In the genomic region with DNA sequence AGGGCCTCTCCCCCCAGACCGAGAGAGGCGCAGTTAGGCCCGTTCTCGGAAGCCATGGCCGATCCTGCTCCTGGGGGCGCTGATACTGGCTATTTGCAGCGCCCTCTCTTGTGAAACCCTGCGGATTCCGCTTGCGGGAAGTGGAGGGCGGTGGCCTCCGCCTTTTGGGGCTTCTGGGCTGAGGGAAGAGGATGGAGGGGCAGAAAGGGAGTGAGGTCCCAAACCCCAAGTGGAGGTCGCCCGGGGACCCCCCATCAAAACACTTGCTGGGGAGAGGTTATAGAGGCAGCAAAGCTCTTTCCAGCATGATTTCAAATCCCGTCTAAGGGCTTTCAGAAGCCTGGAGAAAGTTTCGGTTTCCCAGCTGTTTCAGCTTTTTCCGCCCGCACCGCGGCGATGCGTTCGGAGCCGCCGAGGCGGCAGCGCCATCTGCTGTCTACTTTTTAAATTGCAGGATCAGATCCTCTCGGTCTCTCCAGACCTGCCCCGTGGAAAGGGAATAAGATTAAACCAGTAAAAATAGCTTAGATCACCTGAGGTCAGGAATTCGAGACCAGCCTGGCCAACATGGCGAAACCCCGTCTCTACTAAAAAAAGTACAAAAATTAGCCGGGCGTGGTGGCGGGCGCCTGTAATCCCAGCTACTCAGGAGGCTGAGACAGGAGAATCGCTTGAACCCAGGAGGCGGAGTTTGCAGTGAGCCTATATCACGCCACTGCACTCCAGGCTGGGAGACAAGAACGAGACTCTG, we compare ENCODE assay signal across 8 cellular contexts. TPM values are rescaled to one million over a fixed set of nuclear protein-coding genes. Genes with fewer than 3 reads are reported as not detected.
DNase-seq lines count a peak whose midpoint lies in the region; ATAC-seq and TF ChIP-seq lines count a peak whose summit lies in the region.

No MANE protein-coding gene starts in this region.

- H3K36me3 Mint-ChIP-seq in activated naive CD4-positive, alpha-beta T cell treated with anti-CD3 and anti-CD28 coated beads, Interleukin-2, amount 50 U/mL, for 72 hours: peaks cover 0 to 4% of the 10 kb centered on the region in 2 donors
- H3K36me3 Mint-ChIP-seq in glutamatergic neuron (ENCODE audit: unreplicated experiment): peaks cover 6% of the 10 kb centered on the region

- H4K20me1 ChIP-seq in IMR-90 (ENCODE audit: insufficient read depth, low read length): no peaks in the 10 kb centered on the region

- TF ChIP-seq POLR2A in IMR-90 (IDR thresholded peaks at IDR 0.05; ENCODE audit: low read depth, low read length): no peak

- H2BK120ac ChIP-seq in IMR-90 (ENCODE audit: low read depth, low read length): no peak overlapping the region

- no peak overlapping the region for H3K18ac ChIP-seq in IMR-90 (ENCODE audit: low read depth, low read length)

- H2BK20ac ChIP-seq in IMR-90 (ENCODE audit: low read depth, low read length): no peak overlapping the region

- H3K36me3 ChIP-seq in GM06990 (ENCODE audit: control insufficient read depth, insufficient read depth, low read length): peaks cover 3% of the 10 kb centered on the region
- H3K36me3 ChIP-seq in IMR-90 (ENCODE audit: control insufficient read depth, insufficient read depth, low read length): no peaks in the 10 kb centered on the region
- no peaks in the 10 kb centered on the region for H3K36me3 ChIP-seq in SK-N-MC (ENCODE audit: insufficient read depth, low read length)

- H3K9me3 ChIP-seq in IMR-90 (ENCODE audit: control insufficient read depth, insufficient read depth, low read length): no peaks in the 10 kb centered on the region; the same call in 1 of the 2 replicates
- H3K9me3 ChIP-seq in SK-N-MC (ENCODE audit: low read depth, low read length): no peaks in the 10 kb centered on the region

- DNase-seq in GM06990 (ENCODE audit: extremely low read depth, insufficient read length) (peak; percentile 74), IMR-90 (peak; percentile 57), SK-N-MC (ENCODE audit: low read depth, low spot score) (no peak), glutamatergic neuron (peak; percentile 88), omental fat pad (ENCODE audit: low spot score) (peak; percentile 76), substantia nigra (lab: John Stamatoyannopoulos, UW) (peak in 44 of 49 donors; percentile 15 to 86 (median 60)), DMS153 treated with DMSO at 0.1 percent for 48 hours (lab: John Stamatoyannopoulos, UW; ENCODE audit: unreplicated experiment) (no peak)
- DNase-seq in activated naive CD4-positive, alpha-beta T cell treated with anti-CD3 and anti-CD28 coated beads, Interleukin-2, amount 50 U/mL, for 72 hours (ENCODE audit: low spot score in 2 of 2): peak; percentile 82 to 96

- H3K14ac ChIP-seq in IMR-90 (replicated peaks; ENCODE audit: low read depth, low read length): no peak overlapping the region

- H4K8ac ChIP-seq in IMR-90 (ENCODE audit: low read depth in 2 of 2, low read length in 2 of 2): no peak overlapping the region; a peak in 1 of 4 replicates

- peak overlapping the region; percentile 52 to 68 for H3K27ac Mint-ChIP-seq in activated naive CD4-positive, alpha-beta T cell treated with anti-CD3 and anti-CD28 coated beads, Interleukin-2, amount 50 U/mL, for 72 hours
- no peak overlapping the region for H3K27ac Mint-ChIP-seq in glutamatergic neuron (ENCODE audit: unreplicated experiment)

- POLR2A ChIA-PET in IMR-90 (lab: Charles Lee; ENCODE audit: unreplicated experiment): interaction anchor here (0.6 kb wide), 1 partner anchor 247 kb away, joined by 4 read pairs; no protein-coding TSS in a partner anchor

- peak; percentile 83 for TF ChIP-seq RAD21 in IMR-90 (IDR thresholded peaks at IDR 0.05; ENCODE audit: low read length)

- peak overlapping the region; percentile 60 for H2AK9ac ChIP-seq in IMR-90 (replicated peaks; ENCODE audit: low read depth, low read length, poor library complexity)

- H3K9ac ChIP-seq in IMR-90 (ENCODE audit: low read depth, low read length) (peak overlapping the region; percentile 55; the same call in 1 of the 2 replicates), SK-N-MC (ENCODE audit: insufficient read length) (no peak overlapping the region)

- H3K4me3 ChIP-seq in GM06990 (replicated peaks; ENCODE audit: low read depth, low read length) (peak overlapping the region; percentile 24), IMR-90 (ENCODE audit: insufficient read depth, low read depth, low read length) (peak overlapping the region; percentile 47), SK-N-MC (peak overlapping the region; percentile 49; the same call in 1 of the 2 replicates)

- in situ Hi-C loops in IMR-90 (cut with MboI; ENCODE audit: low sequenced_read_pairs): loop anchor here (10.0 to 25.0 kb wide), 2 partner anchors 291 to 453 kb away; no protein-coding TSS in a partner anchor

- intact Hi-C loops in IMR-90 (cut with micrococcal nuclease): loop anchor here (1.0 to 2.0 kb wide), 7 partner anchors 75 to 641 kb away; a partner anchor contains a TSS

- H3K79me1 ChIP-seq in IMR-90 (ENCODE audit: low read depth in 1 of 2, low read length in 2 of 2): no peaks in the 10 kb centered on the region

- H3K56ac ChIP-seq in IMR-90 (ENCODE audit: extremely low read depth, insufficient read depth, low read length): no peak overlapping the region

- H2BK15ac ChIP-seq in IMR-90 (ENCODE audit: low read depth, low read length): no peak overlapping the region

- TF ChIP-seq CTCF in GM06990 (IDR thresholded peaks at IDR 0.05; ENCODE audit: insufficient read depth, low read length, poor library complexity, severe bottlenecking) (peak; percentile 77), IMR-90 (conservative IDR thresholded peaks at IDR 0.05; ENCODE audit: low read depth, low read length) (peak; percentile 94), glutamatergic neuron (IDR thresholded peaks at IDR 0.05; ENCODE audit: partially characterized antibody, unreplicated experiment) (peak; percentile 94), omental fat pad (IDR thresholded peaks at IDR 0.05) (peak in 2 of 3 donors; percentile 48 to 51)

- no peak overlapping the region for H2AK5ac ChIP-seq in IMR-90 (ENCODE audit: low read depth, low read length)

- H3K4me2 ChIP-seq in IMR-90 (ENCODE audit: low read depth, low read length): peak overlapping the region; percentile 81

- no peak overlapping the region for H3K4ac ChIP-seq in IMR-90 (ENCODE audit: low read depth, low read length)

- peak overlapping the region; percentile 90 for H2AFZ ChIP-seq in IMR-90 (replicated peaks; ENCODE audit: low read length, poor library complexity)

- H3K27ac ChIP-seq in IMR-90 (ENCODE audit: insufficient read depth, low read length): no peak overlapping the region
- H3K27ac ChIP-seq in SK-N-MC: no peak overlapping the region
- peak overlapping the region; percentile 72 for H3K27ac ChIP-seq in substantia nigra (ENCODE audit: low read depth, low read length, poor library complexity, severe bottlenecking)

- no peaks in the 10 kb centered on the region for H3K4me1 ChIP-seq in IMR-90 (ENCODE audit: control insufficient read depth, insufficient read depth, low read length)

- peaks cover 6% of the 10 kb centered on the region for H3K4me1 Mint-ChIP-seq in glutamatergic neuron (ENCODE audit: low read depth, unreplicated experiment)

- H3K27me3 ChIP-seq in GM06990 (replicated peaks; ENCODE audit: control insufficient read depth, insufficient read depth, low read length): no peaks in the 10 kb centered on the region
- no peaks in the 10 kb centered on the region; the same call in 1 of the 2 replicates for H3K27me3 ChIP-seq in IMR-90 (ENCODE audit: control insufficient read depth, insufficient read depth, low read length)

- no peak overlapping the region; the same call in 1 of the 2 replicates for H4K91ac ChIP-seq in IMR-90 (ENCODE audit: insufficient read depth, low read depth, low read length)

- BruUV-seq in IMR-90 (replicated peaks; lab: Mats Ljungman, UMichigan): no TSS peak

- CTCF ChIA-PET in IMR-90 (lab: Yijun Ruan, JAX): interaction anchor here (0.6 to 2.6 kb wide), 19 partner anchors 11 to 640 kb away, joined by 3 to 17 read pairs (median 4); a partner anchor contains a TSS

- 36% methylated on average over 6 of the region's 40 CpGs; no CpG with 5 or more reads in 1 of the 2 experiments for WGBS in IMR-90 (ENCODE audit: extremely low coverage in 2 of 2, insufficient read length in 1 of 2), 2 experiments

- ATAC-seq in IMR-90 (ENCODE audit: low read depth): peak; percentile 98
- peak; percentile 55 to 58 for ATAC-seq in activated naive CD4-positive, alpha-beta T cell treated with anti-CD3 and anti-CD28 coated beads, Interleukin-2, amount 50 U/mL, for 72 hours
- peak; percentile 79 for ATAC-seq in omental fat pad (ENCODE audit: low FRiP score)

- H3K9me3 Mint-ChIP-seq in activated naive CD4-positive, alpha-beta T cell treated with anti-CD3 and anti-CD28 coated beads, Interleukin-2, amount 50 U/mL, for 72 hours: no peaks in the 10 kb centered on the region
- H3K9me3 Mint-ChIP-seq in glutamatergic neuron (ENCODE audit: unreplicated experiment): peaks cover 10% of the 10 kb centered on the region

- H3K23ac ChIP-seq in IMR-90 (ENCODE audit: low read depth, low read length): no peak overlapping the region

- peak overlapping the region; percentile 5; the same call in 1 of the 2 replicates for H4K5ac ChIP-seq in IMR-90 (ENCODE audit: low read depth, low read length)

- peaks cover 12% of the 10 kb centered on the region for H3K27me3 Mint-ChIP-seq in glutamatergic neuron (ENCODE audit: unreplicated experiment)

- dilution Hi-C loops in IMR-90 (cut with HindIII; ENCODE audit: low sequenced_read_pairs, unreplicated experiment): no loop called here

- no peak overlapping the region for H2BK5ac ChIP-seq in IMR-90 (ENCODE audit: low read depth, low read length, poor library complexity, severe bottlenecking)

- no peaks in the 10 kb centered on the region for H3K9me1 ChIP-seq in IMR-90 (ENCODE audit: insufficient read depth, low read length)

- no peak overlapping the region for H3K4me3 Mint-ChIP-seq in glutamatergic neuron (ENCODE audit: unreplicated experiment)

TF ChIP-seq in IMR-90, 13 proteins besides CTCF, POLR2A, EP300 and RAD21 (continues in another document):
- TF ChIP-seq RFX5 (IDR thresholded peaks at IDR 0.05; ENCODE audit: low read depth, low read length): no peak

RNA-seq across cellular contexts. Expression of a gene that starts 15.8 kb away (rescaled TPM):
- total RNA-seq in IMR-90 (2012; rRNA removed) (not detected in 2 replicates), glutamatergic neuron (ENCODE audit: unreplicated experiment) (not detected), omental fat pad (1 to 10 TPM; 2.2 to 6.9 (median 4.4) TPM)
- polyA plus RNA-seq in IMR-90 (2012; rRNA removed): not detected in 2 replicates
- not detected in 2 replicates for polyA plus RNA-seq in IMR-90 (2012; cell fraction: cytosol; rRNA removed)
- not detected in 2 replicates for polyA plus RNA-seq in IMR-90 (2012; cell fraction: nucleus; rRNA removed; ENCODE audit: low replicate concordance)
- total RNA-seq in activated naive CD4-positive, alpha-beta T cell treated with anti-CD3 and anti-CD28 coated beads, Interleukin-2, amount 50 U/mL, for 72 hours: 10 to 100 TPM; 36.7 to 48.4 TPM

RNA-seq across cellular contexts. Expression of a gene that starts 28.1 kb away (rescaled TPM):
- total RNA-seq in IMR-90 (2012; rRNA removed): not detected in 2 replicates
- polyA plus RNA-seq in IMR-90 (2012; rRNA removed): not detected in 2 replicates
- not detected in 2 replicates for polyA plus RNA-seq in IMR-90 (2012; cell fraction: cytosol; rRNA removed)
- polyA plus RNA-seq in IMR-90 (2012; cell fraction: nucleus; rRNA removed; ENCODE audit: low replicate concordance): 0.01 TPM in 1 of 2 replicates, not detected in the other
- 1 to 10 TPM in 1 of 2 donors, under 1 TPM in 1; 0.59 to 5.1 TPM for total RNA-seq in activated naive CD4-positive, alpha-beta T cell treated with anti-CD3 and anti-CD28 coated beads, Interleukin-2, amount 50 U/mL, for 72 hours
- 0.34 TPM for total RNA-seq in glutamatergic neuron (ENCODE audit: unreplicated experiment)
- total RNA-seq in omental fat pad: 10 to 100 TPM in 1 of 4 donors, 1 to 10 TPM in 3; 4.4 to 17.2 (median 5.4) TPM

Comparison
In these comparisons a context has a peak if more than half of its experiments do, and no peak if none do; other contexts are left out.
1. DNase-seq: peak in GM06990 (single experiment), IMR-90 (single experiment), activated naive CD4-positive, alpha-beta T cell treated with anti-CD3 and anti-CD28 coated beads, Interleukin-2, amount 50 U/mL, for 72 hours (2 of 2), glutamatergic neuron (single experiment), omental fat pad (single experiment) and substantia nigra (44 of 49); none in SK-N-MC (single experiment) and DMS153 treated with DMSO at 0.1 percent for 48 hours (single experiment).
2. RNA of a gene that starts 15.8 kb away (total RNA-seq): 36.7 to 48.4 TPM in activated naive CD4-positive, alpha-beta T cell treated with anti-CD3 and anti-CD28 coated beads, Interleukin-2, amount 50 U/mL, for 72 hours; 2.2 to 6.9 TPM in omental fat pad, not detected in IMR-90 and not detected in glutamatergic neuron (single experiment); every median in the first group is over 4 times any median in the second.
3. Peak in every context shown above with its lines, with median percentiles within 50 percentile points of each other: H3K4me3 ChIP-seq, CTCF ChIP-seq and ATAC-seq.